In genomic region chr12:53428741-53429140, GRCh38 we compare ENCODE assay signal across 18 cellular contexts. TPM values are rescaled to one million over a fixed set of nuclear protein-coding genes. Genes with fewer than 3 reads are reported as not detected.
DNase-seq lines count a peak whose midpoint lies in the region; ATAC-seq and TF ChIP-seq lines count a peak whose summit lies in the region.
"Had no signal": no experiment of that assay in that cellular context is flagged by ENCODE, and none has a peak within 500 bp of the region (broad histone marks: within the 10 kb centered on the region; RNA-seq: fewer than 3 reads in every experiment).

No MANE protein-coding gene starts in this region.

- H3K79me2 ChIP-seq in PC-9 (ENCODE audit: low read depth) (no peaks in the 10 kb centered on the region), fibroblast of lung (ENCODE audit: control insufficient read depth, insufficient read depth, low read length) (no peaks in the 10 kb centered on the region)

- H3K4me3 ChIP-seq in PC-9: no peak overlapping the region
- no peak overlapping the region for H3K4me3 ChIP-seq in fibroblast of lung (replicated peaks in 1 of 4; ENCODE audit: control extremely low read depth in 1 of 4, insufficient read depth in 1 of 4, low read depth in 3 of 4, low read length in 4 of 4)
- H3K4me3 ChIP-seq: BLaER1 treated with 17β-estradiol and CSF1 and Interleukin-3, amounts not matched to agents 10 nM and 100 nM had no signal

- H3K9me3 ChIP-seq in PC-9 (ENCODE audit: insufficient read depth, low read depth): no peaks in the 10 kb centered on the region
- H3K9me3 ChIP-seq in fibroblast of lung (ENCODE audit: control insufficient read depth, insufficient read depth, low read depth, low read length): no peaks in the 10 kb centered on the region
- H3K9me3 ChIP-seq: BLaER1 treated with 17β-estradiol and CSF1 and Interleukin-3, amounts not matched to agents 10 nM and 100 nM had no signal

- H2AFZ ChIP-seq in PC-9 (no peak overlapping the region), fibroblast of lung (ENCODE audit: low read length) (no peak overlapping the region)

- H3K36me3 Mint-ChIP-seq in activated CD4-positive, alpha-beta memory T cell treated with anti-CD3 and anti-CD28 coated beads for 36 hours: no peaks in the 10 kb centered on the region
- no peaks in the 10 kb centered on the region for H3K36me3 Mint-ChIP-seq in activated CD4-positive, alpha-beta memory T cell treated with anti-CD3 and anti-CD28 coated beads, Interleukin-2, amount 10 ng/mL, durations not matched to agents 7 days and 5 days (ENCODE audit: low read depth)
- H3K36me3 Mint-ChIP-seq in T-cell: no peaks in the 10 kb centered on the region
- H3K36me3 Mint-ChIP-seq: CD8-positive, alpha-beta memory T cell had no signal

- no peaks in the 10 kb centered on the region for H4K20me1 ChIP-seq in PC-9 (ENCODE audit: insufficient read depth)
- no peaks in the 10 kb centered on the region for H4K20me1 ChIP-seq in fibroblast of lung (ENCODE audit: control insufficient read depth, extremely low read depth, insufficient read depth, low read length)
- H4K20me1 ChIP-seq: BLaER1 treated with 17β-estradiol and CSF1 and Interleukin-3, amounts not matched to agents 10 nM and 100 nM had no signal

- no TSS peak for BruUV-seq in PC-9 (replicated peaks; lab: Mats Ljungman, UMichigan)

- H3K9ac ChIP-seq in fibroblast of lung (ENCODE audit: insufficient read depth, low read length): no peak overlapping the region
- H3K9ac ChIP-seq: BLaER1 treated with 17β-estradiol and CSF1 and Interleukin-3, amounts not matched to agents 10 nM and 100 nM had no signal

- ATAC-seq in GM19351 (IDR thresholded peaks at IDR 0.05; ENCODE audit: unreplicated experiment): no peak
- no peak for ATAC-seq in T-cell (replicated peaks in 1 of 4)

- no peak for DNase-seq in activated CD4-positive, alpha-beta memory T cell treated with anti-CD3 and anti-CD28 coated beads for 36 hours
- DNase-seq in activated CD4-positive, alpha-beta memory T cell treated with anti-CD3 and anti-CD28 coated beads, Interleukin-2, amount 10 ng/mL, durations not matched to agents 7 days and 5 days: no peak
- no peak for DNase-seq in PC-9
- DNase-seq in fibroblast of lung (ENCODE audit: low read depth in 2 of 2): no peak
- DNase-seq in posterior vena cava (ENCODE audit: low spot score): peak; percentile 26
- DNase-seq in NCI-H345 treated with DMSO at 0.1 percent for 48 hours (lab: John Stamatoyannopoulos, UW; ENCODE audit: unreplicated experiment): no peak
- DNase-seq in T-cell: no peak
- DNase-seq: CD8-positive, alpha-beta memory T cell; DND-41; KBM-7; NCI-H1048; NCI-H146; NCI-H2081; NCI-H524; SIG-M5 had no signal

- POLR2A ChIA-PET in activated CD4-positive, alpha-beta memory T cell treated with anti-CD3 and anti-CD28 coated beads for 36 hours (lab: Charles Lee): no interaction called here
- POLR2A ChIA-PET in activated CD4-positive, alpha-beta memory T cell treated with anti-CD3 and anti-CD28 coated beads, Interleukin-2, amount 10 ng/mL, durations not matched to agents 7 days and 5 days (lab: Charles Lee): interaction anchor here (1.0 to 1.5 kb wide), 3 partner anchors 13 to 50 kb away, joined by 4 to 6 read pairs (median 4); partner anchors contain the start of gene PRR13
- POLR2A ChIA-PET in PC-9 (lab: Charles Lee; ENCODE audit: unreplicated experiment) (interaction anchor here (0.6 kb wide), 3 partner anchors 74 to 481 kb away, joined by 3 to 9 read pairs (median 4); no protein-coding TSS in a partner anchor), T-cell (lab: Charles Lee) (no interaction called here)

- peaks cover 14% of the 10 kb centered on the region for H3K4me1 Mint-ChIP-seq in activated CD4-positive, alpha-beta memory T cell treated with anti-CD3 and anti-CD28 coated beads for 36 hours (ENCODE audit: low read depth)
- H3K4me1 Mint-ChIP-seq in activated CD4-positive, alpha-beta memory T cell treated with anti-CD3 and anti-CD28 coated beads, Interleukin-2, amount 10 ng/mL, durations not matched to agents 7 days and 5 days: peaks cover 7% of the 10 kb centered on the region
- peaks cover 0 to 4% (median 4%) of the 10 kb centered on the region in 3 donors for H3K4me1 Mint-ChIP-seq in T-cell
- H3K4me1 Mint-ChIP-seq: CD8-positive, alpha-beta memory T cell had no signal

- CTCF ChIA-PET in activated CD4-positive, alpha-beta memory T cell treated with anti-CD3 and anti-CD28 coated beads for 36 hours (lab: Charles Lee): interaction anchor here (0.7 to 2.1 kb wide), 7 partner anchors 8 to 107 kb away, joined by 3 to 16 read pairs (median 5); partner anchors contain the start of gene AAAS
- CTCF ChIA-PET in activated CD4-positive, alpha-beta memory T cell treated with anti-CD3 and anti-CD28 coated beads, Interleukin-2, amount 10 ng/mL, durations not matched to agents 7 days and 5 days (lab: Charles Lee): interaction anchor here (1.1 to 1.7 kb wide), 4 partner anchors 11 to 107 kb away, joined by 5 to 6 read pairs (median 6); partner anchors contain the start of gene AAAS
- CTCF ChIA-PET in PC-9 (lab: Charles Lee): no interaction called here
- CTCF ChIA-PET in T-cell (lab: Charles Lee): no interaction called here

- peaks cover 23% of the 10 kb centered on the region for H3F3A ChIP-seq in PC-9 (ENCODE audit: insufficient read depth, low read depth)

- H3K9me3 Mint-ChIP-seq in activated CD4-positive, alpha-beta memory T cell treated with anti-CD3 and anti-CD28 coated beads for 36 hours: no peaks in the 10 kb centered on the region
- no peaks in the 10 kb centered on the region for H3K9me3 Mint-ChIP-seq in activated CD4-positive, alpha-beta memory T cell treated with anti-CD3 and anti-CD28 coated beads, Interleukin-2, amount 10 ng/mL, durations not matched to agents 7 days and 5 days
- H3K9me3 Mint-ChIP-seq in T-cell: no peaks in the 10 kb centered on the region
- H3K9me3 Mint-ChIP-seq: CD8-positive, alpha-beta memory T cell had no signal

- intact Hi-C loops in activated CD4-positive, alpha-beta memory T cell treated with anti-CD3 and anti-CD28 coated beads for 36 hours (cut with micrococcal nuclease): no loop called here
- intact Hi-C loops in PC-9 (cut with micrococcal nuclease; ENCODE audit: unreplicated experiment): no loop called here
- intact Hi-C loops in posterior vena cava (cut with DNase I): no loop called here

- no peak overlapping the region for H3K27ac Mint-ChIP-seq in activated CD4-positive, alpha-beta memory T cell treated with anti-CD3 and anti-CD28 coated beads for 36 hours
- H3K27ac Mint-ChIP-seq in activated CD4-positive, alpha-beta memory T cell treated with anti-CD3 and anti-CD28 coated beads, Interleukin-2, amount 10 ng/mL, durations not matched to agents 7 days and 5 days: no peak overlapping the region
- no peak overlapping the region for H3K27ac Mint-ChIP-seq in T-cell

- H3K9me2 ChIP-seq in PC-9 (ENCODE audit: insufficient read depth): no peaks in the 10 kb centered on the region

- H3K36me3 ChIP-seq in PC-9 (ENCODE audit: low read depth) (no peaks in the 10 kb centered on the region), fibroblast of lung (ENCODE audit: control insufficient read depth, insufficient read depth, low read length) (no peaks in the 10 kb centered on the region)
- H3K36me3 ChIP-seq: BLaER1 treated with 17β-estradiol and CSF1 and Interleukin-3, amounts not matched to agents 10 nM and 100 nM had no signal

- peak overlapping the region; percentile 28; the same call in 1 of the 2 replicates for H3K27ac ChIP-seq in PC-9
- no peak overlapping the region for H3K27ac ChIP-seq in fibroblast of lung (ENCODE audit: insufficient read depth, low read length)
- H3K27ac ChIP-seq: BLaER1 treated with 17β-estradiol and CSF1 and Interleukin-3, amounts not matched to agents 10 nM and 100 nM had no signal

- H3K27me3 ChIP-seq in PC-9 (ENCODE audit: insufficient read depth, low read depth) (no peaks in the 10 kb centered on the region), fibroblast of lung (ENCODE audit: control insufficient read depth, insufficient read depth, low read length) (no peaks in the 10 kb centered on the region)

- H3K4me3 Mint-ChIP-seq in activated CD4-positive, alpha-beta memory T cell treated with anti-CD3 and anti-CD28 coated beads for 36 hours: peak overlapping the region; percentile 14
- no peak overlapping the region for H3K4me3 Mint-ChIP-seq in activated CD4-positive, alpha-beta memory T cell treated with anti-CD3 and anti-CD28 coated beads, Interleukin-2, amount 10 ng/mL, durations not matched to agents 7 days and 5 days
- no peak overlapping the region for H3K4me3 Mint-ChIP-seq in T-cell

- H3K4me1 ChIP-seq in PC-9 (replicated peaks; ENCODE audit: insufficient read depth) (peaks cover 27% of the 10 kb centered on the region), fibroblast of lung (ENCODE audit: control insufficient read depth, extremely low read depth, insufficient read depth, low read length) (peaks cover 4% of the 10 kb centered on the region)

- no peak for TF ChIP-seq CTCF in PC-9 (conservative IDR thresholded peaks at IDR 0.05)
- no peak for TF ChIP-seq CTCF in fibroblast of lung (conservative IDR thresholded peaks at IDR 0.05 in 1 of 2, IDR thresholded peaks at IDR 0.05 in 1 of 2; ENCODE audit: low read depth in 1 of 2, low read length in 2 of 2)

- no peaks in the 10 kb centered on the region for H3K27me3 Mint-ChIP-seq in activated CD4-positive, alpha-beta memory T cell treated with anti-CD3 and anti-CD28 coated beads for 36 hours
- no peaks in the 10 kb centered on the region for H3K27me3 Mint-ChIP-seq in activated CD4-positive, alpha-beta memory T cell treated with anti-CD3 and anti-CD28 coated beads, Interleukin-2, amount 10 ng/mL, durations not matched to agents 7 days and 5 days
- no peaks in the 10 kb centered on the region for H3K27me3 Mint-ChIP-seq in T-cell
- H3K27me3 Mint-ChIP-seq: CD8-positive, alpha-beta memory T cell had no signal

- H3K4me2 ChIP-seq in PC-9 (peak overlapping the region; percentile 40), fibroblast of lung (ENCODE audit: extremely low read depth, insufficient read depth, low read length) (peak overlapping the region; percentile 9)
- H3K4me2 ChIP-seq: BLaER1 treated with 17β-estradiol and CSF1 and Interleukin-3, amounts not matched to agents 10 nM and 100 nM had no signal

RNA-seq across cellular contexts. Expression of gene AMHR2, which starts 5.1 kb away (rescaled TPM):
- total RNA-seq in activated CD4-positive, alpha-beta memory T cell treated with anti-CD3 and anti-CD28 coated beads for 36 hours: not detected
- not detected for total RNA-seq in activated CD4-positive, alpha-beta memory T cell treated with anti-CD3 and anti-CD28 coated beads, Interleukin-2, amount 10 ng/mL, durations not matched to agents 7 days and 5 days
- total RNA-seq in PC-9 (2021) (not detected in 2 replicates), fibroblast of lung (not detected in 2 replicates), posterior vena cava (not detected), T-cell (under 1 TPM in 1 of 5 donors, not detected in 4; 0.19 TPM)
- polyA plus RNA-seq in fibroblast of lung: not detected in 2 replicates
- polyA plus RNA-seq in fibroblast of lung (2012): not detected in 2 replicates
- polyA minus RNA-seq in fibroblast of lung (ENCODE audit: low replicate concordance): not detected in 2 replicates
- total RNA-seq: A172; CD8-positive, alpha-beta memory T cell had no signal
- polyA plus RNA-seq: CD8-positive, alpha-beta memory T cell had no signal

RNA-seq across cellular contexts. Expression of gene PRR13, which starts 12.8 kb away (rescaled TPM):
- 100 to 1,000 TPM; 218 to 221 TPM for total RNA-seq in activated CD4-positive, alpha-beta memory T cell treated with anti-CD3 and anti-CD28 coated beads for 36 hours
- total RNA-seq in activated CD4-positive, alpha-beta memory T cell treated with anti-CD3 and anti-CD28 coated beads, Interleukin-2, amount 10 ng/mL, durations not matched to agents 7 days and 5 days: 100 to 1,000 TPM; 242 to 246 TPM
- total RNA-seq in PC-9 (2021) (138 and 203 TPM in 2 replicates), fibroblast of lung (30.3 and 48.1 TPM in 2 replicates), posterior vena cava (100 to 1,000 TPM in 1 of 2 donors, 10 to 100 TPM in 1; 99.1 to 102 TPM), T-cell (100 to 1,000 TPM; 175 to 215 (median 187) TPM)
- 114 and 157 TPM in 2 replicates for polyA plus RNA-seq in fibroblast of lung
- polyA plus RNA-seq in fibroblast of lung (2012): 231 and 250 TPM in 2 replicates
- polyA minus RNA-seq in fibroblast of lung (ENCODE audit: low replicate concordance): 139 and 250 TPM in 2 replicates

RNA-seq across cellular contexts. Expression of gene PCBP2, which starts 23.2 kb away (rescaled TPM):
- 100 to 1,000 TPM; 897 to 926 TPM for total RNA-seq in activated CD4-positive, alpha-beta memory T cell treated with anti-CD3 and anti-CD28 coated beads for 36 hours
- total RNA-seq in activated CD4-positive, alpha-beta memory T cell treated with anti-CD3 and anti-CD28 coated beads, Interleukin-2, amount 10 ng/mL, durations not matched to agents 7 days and 5 days: 100 to 1,000 TPM; 738 to 756 TPM
- 668 and 833 TPM in 2 replicates for total RNA-seq in PC-9 (2021)
- total RNA-seq in fibroblast of lung: 251 and 271 TPM in 2 replicates
- 315 and 374 TPM in 2 replicates for polyA plus RNA-seq in fibroblast of lung
- polyA plus RNA-seq in fibroblast of lung (2012): 674 and 727 TPM in 2 replicates
- 1,406 and 1,607 TPM in 2 replicates for polyA minus RNA-seq in fibroblast of lung (ENCODE audit: low replicate concordance)
- 100 to 1,000 TPM; 500 to 501 TPM for total RNA-seq in posterior vena cava
- total RNA-seq in T-cell: 1,000 to 10,000 TPM in 2 of 5 donors, 100 to 1,000 TPM in 3; 707 to 1,066 (median 764) TPM

RNA-seq across cellular contexts. Expression of gene SP1, which starts 48.8 kb away (rescaled TPM):
- total RNA-seq in activated CD4-positive, alpha-beta memory T cell treated with anti-CD3 and anti-CD28 coated beads for 36 hours: 10 to 100 TPM; 66.1 to 72.8 TPM
- 10 to 100 TPM; 77.1 to 85.6 TPM for total RNA-seq in activated CD4-positive, alpha-beta memory T cell treated with anti-CD3 and anti-CD28 coated beads, Interleukin-2, amount 10 ng/mL, durations not matched to agents 7 days and 5 days
- total RNA-seq in PC-9 (2021) (72.9 and 118 TPM in 2 replicates), fibroblast of lung (31.3 and 35.3 TPM in 2 replicates), posterior vena cava (10 to 100 TPM; 55.1 to 59.9 TPM), T-cell (100 to 1,000 TPM in 2 of 5 donors, 10 to 100 TPM in 3; 72.7 to 109 (median 96.6) TPM)
- 38.9 and 42.0 TPM in 2 replicates for polyA plus RNA-seq in fibroblast of lung
- 19.3 and 22.7 TPM in 2 replicates for polyA plus RNA-seq in fibroblast of lung (2012)
- polyA minus RNA-seq in fibroblast of lung (ENCODE audit: low replicate concordance): 98.0 and 99.3 TPM in 2 replicates

Comparison
In these comparisons a context has a peak if more than half of its experiments do, and no peak if none do; other contexts are left out.
1. POLR2A ChIA-PET loops: an anchor here in activated CD4-positive, alpha-beta memory T cell treated with anti-CD3 and anti-CD28 coated beads, Interleukin-2, amount 10 ng/mL, durations not matched to agents 7 days and 5 days (1.0 to 1.5 kb wide) and PC-9 (0.6 kb wide); none called in activated CD4-positive, alpha-beta memory T cell treated with anti-CD3 and anti-CD28 coated beads for 36 hours and T-cell.
2. CTCF ChIA-PET loops: an anchor here in activated CD4-positive, alpha-beta memory T cell treated with anti-CD3 and anti-CD28 coated beads for 36 hours (0.7 to 2.1 kb wide) and activated CD4-positive, alpha-beta memory T cell treated with anti-CD3 and anti-CD28 coated beads, Interleukin-2, amount 10 ng/mL, durations not matched to agents 7 days and 5 days (1.1 to 1.7 kb wide); none called in PC-9 and T-cell.